ENCODE assay signal across 16 cellular contexts in genomic region chr14:103702497-103703432, GRCh38. TPM values are rescaled to one million over a fixed set of nuclear protein-coding genes. Genes with fewer than 3 reads are reported as not detected.
DNase-seq lines count a peak whose midpoint lies in the region; ATAC-seq, FAIRE-seq and TF ChIP-seq lines count a peak whose summit lies in the region.
"Had no signal": no experiment of that assay in that cellular context is flagged by ENCODE, and none has a peak within 500 bp of the region (broad histone marks: within the 10 kb centered on the region; RNA-seq: fewer than 3 reads in every experiment).

No MANE protein-coding gene starts in this region.

- no peak overlapping the region for H3K4me2 ChIP-seq in neuronal stem cell (ENCODE audit: insufficient read depth, low read length, poor library complexity, severe bottlenecking)

- intact Hi-C loops in activated CD4-positive, alpha-beta memory T cell treated with anti-CD3 and anti-CD28 coated beads for 36 hours (cut with micrococcal nuclease) = no loop called here
- intact Hi-C loops in activated CD8-positive, alpha-beta T cell treated with anti-CD3 and anti-CD28 coated beads for 36 hours (cut with micrococcal nuclease) = no loop called here

- H3K23ac ChIP-seq in neuronal stem cell (ENCODE audit: low read depth, low read length, poor library complexity) = peak overlapping the region; percentile 22

- H3K36me3 ChIP-seq in neuronal stem cell (replicated peaks in 1 of 2; ENCODE audit: control insufficient read depth in 2 of 2, insufficient read depth in 2 of 2, low read length in 2 of 2) = peaks cover 65 to 96% of the 10 kb centered on the region in 2 donors

- H3K27me3 ChIP-seq in neuronal stem cell (ENCODE audit: control insufficient read depth in 3 of 3, insufficient read depth in 3 of 3, low read depth in 1 of 3, low read length in 3 of 3) = no peaks in the 10 kb centered on the region
- H3K27me3 ChIP-seq: upper lobe of right lung had no signal

- peaks cover 7% of the 10 kb centered on the region for H3K79me1 ChIP-seq in neuronal stem cell (ENCODE audit: low read depth, low read length)

- TF ChIP-seq POLR2A in H54 (IDR thresholded peaks at IDR 0.05; ENCODE audit: low read depth, low read length) = no peak

- H3K27me3 Mint-ChIP-seq in activated CD4-positive, alpha-beta memory T cell treated with anti-CD3 and anti-CD28 coated beads for 36 hours = no peaks in the 10 kb centered on the region
- no peaks in the 10 kb centered on the region for H3K27me3 Mint-ChIP-seq in activated CD4-positive, alpha-beta memory T cell treated with anti-CD3 and anti-CD28 coated beads, Interleukin-2, amount 10 ng/mL, durations not matched to agents 7 days and 5 days
- no peaks in the 10 kb centered on the region for H3K27me3 Mint-ChIP-seq in activated CD8-positive, alpha-beta T cell treated with anti-CD3 and anti-CD28 coated beads for 36 hours

- H3K4me1 Mint-ChIP-seq in activated CD4-positive, alpha-beta memory T cell treated with anti-CD3 and anti-CD28 coated beads for 36 hours (ENCODE audit: low read depth) = peaks cover 2% of the 10 kb centered on the region
- peaks cover 15% of the 10 kb centered on the region for H3K4me1 Mint-ChIP-seq in activated CD4-positive, alpha-beta memory T cell treated with anti-CD3 and anti-CD28 coated beads, Interleukin-2, amount 10 ng/mL, durations not matched to agents 7 days and 5 days
- H3K4me1 Mint-ChIP-seq in activated CD8-positive, alpha-beta T cell treated with anti-CD3 and anti-CD28 coated beads for 36 hours (ENCODE audit: low read depth) = no peaks in the 10 kb centered on the region

- no peaks in the 10 kb centered on the region for H3K9me3 Mint-ChIP-seq in activated CD4-positive, alpha-beta memory T cell treated with anti-CD3 and anti-CD28 coated beads for 36 hours
- H3K9me3 Mint-ChIP-seq in activated CD4-positive, alpha-beta memory T cell treated with anti-CD3 and anti-CD28 coated beads, Interleukin-2, amount 10 ng/mL, durations not matched to agents 7 days and 5 days = no peaks in the 10 kb centered on the region
- H3K9me3 Mint-ChIP-seq in activated CD8-positive, alpha-beta T cell treated with anti-CD3 and anti-CD28 coated beads for 36 hours = no peaks in the 10 kb centered on the region
- H3K9me3 Mint-ChIP-seq: H9 had no signal

- no peak for FAIRE-seq in H54 (lab: Jason Lieb, UNC)
- FAIRE-seq: GM18507 had no signal

- H2BK120ac ChIP-seq in neuronal stem cell (ENCODE audit: low read depth, low read length) = no peak overlapping the region

- no peak for DNase-seq in activated CD4-positive, alpha-beta memory T cell treated with anti-CD3 and anti-CD28 coated beads for 36 hours
- DNase-seq in activated CD4-positive, alpha-beta memory T cell treated with anti-CD3 and anti-CD28 coated beads, Interleukin-2, amount 10 ng/mL, durations not matched to agents 7 days and 5 days = no peak
- DNase-seq in NCI-H1694 (lab: John Stamatoyannopoulos, UW) (peak; percentile 39), cerebellum (ENCODE audit: low spot score) (peak; percentile 86), neuronal stem cell (ENCODE audit: low spot score) (no peak), H54 (ENCODE audit: insufficient read length, low spot score) (no peak)
- DNase-seq in activated CD8-positive, alpha-beta T cell treated with anti-CD3 and anti-CD28 coated beads for 36 hours = no peak
- no peak for DNase-seq in activated CD8-positive, alpha-beta memory T cell treated with anti-CD3 and anti-CD28 coated beads for 24 hours
- DNase-seq: ACHN; activated CD4-positive, alpha-beta T cell treated with anti-CD3 and anti-CD28 coated beads, Interleukin-2, amount 50 U/mL, for 1 hour; effector memory CD4-positive, alpha-beta T cell; NCI-H69; stimulated activated CD4-positive, alpha-beta T cell treated with anti-CD3 and anti-CD28 coated beads, Interleukin-4, amount 100 ng/mL, for 4 hours; upper lobe of right lung had no signal

- no peak overlapping the region for H2BK5ac ChIP-seq in neuronal stem cell (ENCODE audit: low read length)

- H3K27ac ChIP-seq in neuronal stem cell (replicated peaks; ENCODE audit: low read length) = no peak overlapping the region
- H3K27ac ChIP-seq: upper lobe of right lung had no signal

- no peak overlapping the region for H4K91ac ChIP-seq in neuronal stem cell (ENCODE audit: low read depth, low read length, poor library complexity)

- peak overlapping the region; percentile 45 for H3K9ac ChIP-seq in neuronal stem cell (ENCODE audit: low read depth, low read length, poor library complexity)

- no peak for ATAC-seq in activated CD8-positive, alpha-beta T cell treated with anti-CD3 and anti-CD28 coated beads for 36 hours
- ATAC-seq: upper lobe of right lung had no signal

- peaks cover 0 to 29% of the 10 kb centered on the region in 2 donors for H3K4me1 ChIP-seq in neuronal stem cell (ENCODE audit: control insufficient read depth in 2 of 2, insufficient read depth in 1 of 2, low read depth in 1 of 2, low read length in 2 of 2)

- POLR2A ChIA-PET in activated CD4-positive, alpha-beta memory T cell treated with anti-CD3 and anti-CD28 coated beads for 36 hours (lab: Charles Lee) = interaction anchor here (0.5 kb wide), 1 partner anchor 139 kb away, joined by 3 read pairs; no protein-coding TSS in a partner anchor
- POLR2A ChIA-PET in activated CD4-positive, alpha-beta memory T cell treated with anti-CD3 and anti-CD28 coated beads, Interleukin-2, amount 10 ng/mL, durations not matched to agents 7 days and 5 days (lab: Charles Lee) = interaction anchor here (1.2 to 2.3 kb wide), 4 partner anchors 11 to 174 kb away, joined by 3 to 8 read pairs (median 6); partner anchors contain the start of genes BAG5, TRMT61A, XRCC3 and ZFYVE21
- POLR2A ChIA-PET in activated CD8-positive, alpha-beta T cell treated with anti-CD3 and anti-CD28 coated beads for 36 hours (lab: Charles Lee) = interaction anchor here (0.6 to 6.2 kb wide), 3 partner anchors 11 to 141 kb away, joined by 3 to 41 read pairs (median 3); partner anchors contain the start of genes XRCC3 and ZFYVE21

- CTCF ChIA-PET in activated CD4-positive, alpha-beta memory T cell treated with anti-CD3 and anti-CD28 coated beads for 36 hours (lab: Charles Lee) = no interaction called here
- CTCF ChIA-PET in activated CD4-positive, alpha-beta memory T cell treated with anti-CD3 and anti-CD28 coated beads, Interleukin-2, amount 10 ng/mL, durations not matched to agents 7 days and 5 days (lab: Charles Lee) = no interaction called here
- CTCF ChIA-PET in activated CD8-positive, alpha-beta T cell treated with anti-CD3 and anti-CD28 coated beads for 36 hours (lab: Charles Lee) = no interaction called here

- no peak overlapping the region for H2AK5ac ChIP-seq in neuronal stem cell (ENCODE audit: low read depth, low read length)

- no peak overlapping the region for H2AFZ ChIP-seq in neuronal stem cell (ENCODE audit: low read length)

- no peaks in the 10 kb centered on the region for H3K9me3 ChIP-seq in neuronal stem cell (replicated peaks in 1 of 2; ENCODE audit: control insufficient read depth in 2 of 2, insufficient read depth in 1 of 2, low read depth in 1 of 2, low read length in 2 of 2)
- H3K9me3 ChIP-seq: upper lobe of right lung had no signal

- no peak overlapping the region for H3K18ac ChIP-seq in neuronal stem cell (ENCODE audit: low read length)

- H2BK12ac ChIP-seq in neuronal stem cell (ENCODE audit: low read length) = no peak overlapping the region

- H3K4ac ChIP-seq in neuronal stem cell (ENCODE audit: low read length) = no peak overlapping the region

- H3K27ac Mint-ChIP-seq in activated CD4-positive, alpha-beta memory T cell treated with anti-CD3 and anti-CD28 coated beads for 36 hours = peak overlapping the region; percentile 19
- no peak overlapping the region for H3K27ac Mint-ChIP-seq in activated CD4-positive, alpha-beta memory T cell treated with anti-CD3 and anti-CD28 coated beads, Interleukin-2, amount 10 ng/mL, durations not matched to agents 7 days and 5 days
- no peak overlapping the region for H3K27ac Mint-ChIP-seq in activated CD8-positive, alpha-beta T cell treated with anti-CD3 and anti-CD28 coated beads for 36 hours

- no peak overlapping the region for H2BK15ac ChIP-seq in neuronal stem cell (ENCODE audit: low read length)

- H3K14ac ChIP-seq in neuronal stem cell (ENCODE audit: low read length) = no peak overlapping the region

- no peak for TF ChIP-seq CTCF in activated CD8-positive, alpha-beta T cell treated with anti-CD3 and anti-CD28 coated beads for 36 hours (IDR thresholded peaks at IDR 0.05)

- H3K36me3 Mint-ChIP-seq in activated CD4-positive, alpha-beta memory T cell treated with anti-CD3 and anti-CD28 coated beads for 36 hours = peaks cover 21% of the 10 kb centered on the region
- H3K36me3 Mint-ChIP-seq in activated CD4-positive, alpha-beta memory T cell treated with anti-CD3 and anti-CD28 coated beads, Interleukin-2, amount 10 ng/mL, durations not matched to agents 7 days and 5 days (ENCODE audit: low read depth) = peaks cover 31% of the 10 kb centered on the region
- H3K36me3 Mint-ChIP-seq in activated CD8-positive, alpha-beta T cell treated with anti-CD3 and anti-CD28 coated beads for 36 hours (ENCODE audit: low read depth) = peaks cover 16% of the 10 kb centered on the region

- WGBS in neuronal stem cell (ENCODE audit: extremely low coverage in 2 of 2, insufficient read length in 2 of 2, insufficient replicate concordance in 1 of 2), 2 donors = no CpG with 5 or more reads among the region's 29 CpGs

- H3K4me3 ChIP-seq in neuronal stem cell (ENCODE audit: low read length in 2 of 2) = no peak overlapping the region
- H3K4me3 ChIP-seq: upper lobe of right lung had no signal

- H3K4me3 Mint-ChIP-seq in activated CD4-positive, alpha-beta memory T cell treated with anti-CD3 and anti-CD28 coated beads for 36 hours = no peak overlapping the region
- no peak overlapping the region for H3K4me3 Mint-ChIP-seq in activated CD4-positive, alpha-beta memory T cell treated with anti-CD3 and anti-CD28 coated beads, Interleukin-2, amount 10 ng/mL, durations not matched to agents 7 days and 5 days
- H3K4me3 Mint-ChIP-seq in activated CD8-positive, alpha-beta T cell treated with anti-CD3 and anti-CD28 coated beads for 36 hours = no peak overlapping the region
- H3K4me3 Mint-ChIP-seq: H9 had no signal

- no peak overlapping the region for H4K8ac ChIP-seq in neuronal stem cell (ENCODE audit: low read depth, low read length)

RNA-seq across cellular contexts. Expression of gene XRCC3, which starts 12.5 kb away (rescaled TPM):
- 10 to 100 TPM; 41.9 to 48.5 TPM for total RNA-seq in activated CD4-positive, alpha-beta memory T cell treated with anti-CD3 and anti-CD28 coated beads for 36 hours
- 10 to 100 TPM; 35.9 to 39.6 TPM for total RNA-seq in activated CD4-positive, alpha-beta memory T cell treated with anti-CD3 and anti-CD28 coated beads, Interleukin-2, amount 10 ng/mL, durations not matched to agents 7 days and 5 days
- 10.3 TPM for total RNA-seq in cerebellum
- 31.8 TPM for polyA plus RNA-seq in neuronal stem cell (2013, experiment 1 of 2)
- polyA plus RNA-seq in neuronal stem cell (2013, experiment 2 of 2) = 33.0 TPM
- 10 to 100 TPM; 47.3 to 55.2 TPM for total RNA-seq in activated CD8-positive, alpha-beta T cell treated with anti-CD3 and anti-CD28 coated beads for 36 hours

RNA-seq across cellular contexts. Expression of gene ZFYVE21, which starts 12.8 kb away (rescaled TPM):
- total RNA-seq in activated CD4-positive, alpha-beta memory T cell treated with anti-CD3 and anti-CD28 coated beads for 36 hours = 10 to 100 TPM; 14.9 to 15.9 TPM
- total RNA-seq in activated CD4-positive, alpha-beta memory T cell treated with anti-CD3 and anti-CD28 coated beads, Interleukin-2, amount 10 ng/mL, durations not matched to agents 7 days and 5 days = 10 to 100 TPM; 17.4 to 17.8 TPM
- total RNA-seq in cerebellum = 44.4 TPM
- 34.8 TPM for polyA plus RNA-seq in neuronal stem cell (2013, experiment 1 of 2)
- polyA plus RNA-seq in neuronal stem cell (2013, experiment 2 of 2) = 32.9 TPM
- total RNA-seq in activated CD8-positive, alpha-beta T cell treated with anti-CD3 and anti-CD28 coated beads for 36 hours = 10 to 100 TPM; 10.4 to 11.6 TPM

Comparison
In these comparisons a context has a peak if more than half of its experiments do, and no peak if none do; other contexts are left out.
1. DNase-seq: peak in NCI-H1694 (single experiment) and cerebellum (single experiment); none in activated CD4-positive, alpha-beta memory T cell treated with anti-CD3 and anti-CD28 coated beads for 36 hours (single experiment), activated CD4-positive, alpha-beta memory T cell treated with anti-CD3 and anti-CD28 coated beads, Interleukin-2, amount 10 ng/mL, durations not matched to agents 7 days and 5 days (single experiment), neuronal stem cell (single experiment), activated CD8-positive, alpha-beta T cell treated with anti-CD3 and anti-CD28 coated beads for 36 hours (single experiment), activated CD8-positive, alpha-beta memory T cell treated with anti-CD3 and anti-CD28 coated beads for 24 hours (single experiment) and H54 (single experiment).